In the genomic region with DNA sequence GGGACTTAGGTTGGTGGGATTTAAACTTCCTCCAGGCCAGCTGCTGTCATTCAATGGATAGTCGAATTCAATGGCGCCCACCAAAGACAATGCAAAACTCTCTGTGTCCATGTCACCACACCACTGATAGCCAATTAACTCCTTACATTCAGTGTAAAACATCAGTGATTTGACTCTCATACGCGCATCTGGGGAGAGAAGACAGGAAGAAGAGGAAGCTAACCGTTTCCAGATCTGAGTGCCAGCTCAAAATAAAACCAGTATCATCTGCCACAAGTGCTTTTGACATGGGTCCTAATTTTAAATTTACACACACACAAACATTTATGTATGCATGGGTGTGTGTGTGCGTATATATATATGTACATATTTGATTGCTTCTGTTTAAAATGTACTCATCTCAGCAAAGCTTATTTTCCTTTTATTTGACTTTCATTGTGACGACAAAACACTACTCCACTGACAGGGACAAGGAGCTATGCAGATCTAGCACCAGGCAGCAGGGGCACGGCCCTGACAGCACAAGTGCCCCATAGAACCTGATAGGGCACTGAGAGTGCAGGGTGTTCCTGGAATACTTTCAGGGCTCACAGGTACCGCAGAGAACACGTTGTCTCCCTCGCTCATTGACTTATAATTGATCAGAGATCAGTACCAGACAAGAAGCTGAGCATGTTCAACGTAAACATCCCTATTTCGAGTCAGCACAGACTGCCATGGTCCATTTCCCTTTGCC, we compare ENCODE assay signal across 20 cellular contexts.
DNase-seq lines count a peak whose midpoint lies in the region; ATAC-seq and TF ChIP-seq lines count a peak whose summit lies in the region.
"Had no signal": no experiment of that assay in that cellular context is flagged by ENCODE, and none has a peak within 500 bp of the region (broad histone marks: within the 10 kb centered on the region; RNA-seq: fewer than 3 reads in every experiment).

No MANE protein-coding gene starts in this region.

- TF ChIP-seq POLR2A in body of pancreas (IDR thresholded peaks at IDR 0.05), result no peak

- H3K4me3 Mint-ChIP-seq in stimulated activated effector memory CD8-positive, alpha-beta T cell treated with anti-CD3 and anti-CD28 coated beads, Interleukin-12 subunit alpha, Interleukin-12 subunit beta, amount 100 ng/mL, for 72 hours, result no peak overlapping the region
- H3K4me3 Mint-ChIP-seq: activated CD8-positive, alpha-beta T cell treated with anti-CD3 and anti-CD28 coated beads for 36 hours; activated naive CD4-positive, alpha-beta T cell treated with anti-CD3 and anti-CD28 coated beads, Interleukin-2, amount 50 U/mL, for 24 hours; activated T-cell treated with anti-CD3 and anti-CD28 coated beads, Interleukin-2, amount 50 U/mL, for 4 hours had no signal

- DNase-seq in body of pancreas (peak in 3 of 4 donors; percentile 25 to 54 (median 37)), right atrium auricular region (ENCODE audit: low spot score) (no peak), SHP77 (lab: John Stamatoyannopoulos, UW) (no peak), AML-193 (lab: John Stamatoyannopoulos, UW) (no peak), sciatic nerve (ENCODE audit: low spot score) (no peak)
- DNase-seq in stimulated activated effector memory CD8-positive, alpha-beta T cell treated with anti-CD3 and anti-CD28 coated beads, Interleukin-12 subunit alpha, Interleukin-12 subunit beta, amount 100 ng/mL, for 72 hours (ENCODE audit: low spot score in 2 of 2), result no peak
- DNase-seq: activated CD8-positive, alpha-beta T cell treated with anti-CD3 and anti-CD28 coated beads for 36 hours; activated T-cell treated with anti-CD3 and anti-CD28 coated beads, Interleukin-2, amount 50 U/mL, for 4 hours; Caco-2; NCI-H1092; NK-92 treated with Interleukin-12 subunit alpha and Interleukin-12 subunit beta, amount 100 ng/mL, for 24 hours; stimulated activated CD4-positive, alpha-beta T cell treated with anti-CD3 and anti-CD28 coated beads, Interleukin-1b, Interleukin-23, amount 100 ng/mL, for 48 hours; uterus had no signal

- H3K4me3 ChIP-seq in BLaER1 (peak overlapping the region; percentile 28; the same call in 1 of the 2 replicates), body of pancreas (no peak overlapping the region), right atrium auricular region (no peak overlapping the region)
- H3K4me3 ChIP-seq: coronary artery, lung, uterus had no signal

- H3K4me2 ChIP-seq in BLaER1, result peak overlapping the region; percentile 70
- H3K4me2 ChIP-seq: KMS-11 had no signal

- intact Hi-C loops in body of pancreas (cut with DNase I), result loop anchor here (10.0 kb wide), 1 partner anchor 356 kb away; a partner anchor contains a TSS
- intact Hi-C loops in sciatic nerve (cut with DNase I), result no loop called here

- peaks cover 89% of the 10 kb centered on the region for H3K4me1 ChIP-seq in BLaER1
- peaks cover 47% of the 10 kb centered on the region for H3K4me1 ChIP-seq in body of pancreas
- H3K4me1 ChIP-seq in right atrium auricular region, result peaks cover 0 to 33% of the 10 kb centered on the region in 2 donors
- H3K4me1 ChIP-seq: Caco-2, uterus had no signal

- TF ChIP-seq CTCF in body of pancreas (IDR thresholded peaks at IDR 0.05), result no peak
- TF ChIP-seq CTCF in right atrium auricular region (IDR thresholded peaks at IDR 0.05), result no peak

- H3K27me3 ChIP-seq in BLaER1 (no peaks in the 10 kb centered on the region), body of pancreas (no peaks in the 10 kb centered on the region), right atrium auricular region (no peaks in the 10 kb centered on the region)
- H3K27me3 ChIP-seq: uterus had no signal

- ATAC-seq in GM19351 (IDR thresholded peaks at IDR 0.05; ENCODE audit: unreplicated experiment), result peak; percentile 43
- ATAC-seq in body of pancreas, result peak; percentile 28
- no peak for ATAC-seq in stimulated activated effector memory CD8-positive, alpha-beta T cell treated with anti-CD3 and anti-CD28 coated beads, Interleukin-12 subunit alpha, Interleukin-12 subunit beta, amount 100 ng/mL, for 72 hours
- no peak for ATAC-seq in sciatic nerve

- H3K9me3 ChIP-seq in BLaER1, result peaks cover 10% of the 10 kb centered on the region
- no peaks in the 10 kb centered on the region for H3K9me3 ChIP-seq in body of pancreas
- no peaks in the 10 kb centered on the region for H3K9me3 ChIP-seq in right atrium auricular region
- H3K9me3 ChIP-seq: Caco-2, uterus had no signal

- no peaks in the 10 kb centered on the region for H3K9me3 Mint-ChIP-seq in stimulated activated effector memory CD8-positive, alpha-beta T cell treated with anti-CD3 and anti-CD28 coated beads, Interleukin-12 subunit alpha, Interleukin-12 subunit beta, amount 100 ng/mL, for 72 hours
- H3K9me3 Mint-ChIP-seq: activated CD8-positive, alpha-beta T cell treated with anti-CD3 and anti-CD28 coated beads for 36 hours; activated naive CD4-positive, alpha-beta T cell treated with anti-CD3 and anti-CD28 coated beads, Interleukin-2, amount 50 U/mL, for 24 hours; activated T-cell treated with anti-CD3 and anti-CD28 coated beads, Interleukin-2, amount 50 U/mL, for 4 hours had no signal

- H3K36me3 ChIP-seq in BLaER1 (peaks cover 9% of the 10 kb centered on the region; the same call in 1 of the 2 replicates), body of pancreas (replicated peaks in 1 of 2; ENCODE audit: insufficient read depth in 1 of 2, low read depth in 2 of 2) (no peaks in the 10 kb centered on the region), right atrium auricular region (no peaks in the 10 kb centered on the region)
- H3K36me3 ChIP-seq: uterus had no signal

- peaks cover 5% of the 10 kb centered on the region for H3K4me1 Mint-ChIP-seq in stimulated activated effector memory CD8-positive, alpha-beta T cell treated with anti-CD3 and anti-CD28 coated beads, Interleukin-12 subunit alpha, Interleukin-12 subunit beta, amount 100 ng/mL, for 72 hours

- H4K20me1 ChIP-seq in BLaER1, result no peaks in the 10 kb centered on the region

- H3K9ac ChIP-seq in BLaER1, result peak overlapping the region; percentile 57; the same call in 1 of the 2 replicates
- H3K9ac ChIP-seq: KMS-11 had no signal

- H3K27ac ChIP-seq in BLaER1 (peak overlapping the region; percentile 76), body of pancreas (peak overlapping the region; percentile 53 to 81 (median 68)), right atrium auricular region (peak overlapping the region; percentile 62 to 64)
- H3K27ac ChIP-seq: KMS-11, RWPE1 had no signal

- 46 to 47% methylated on average over 13 of the region's 13 CpGs for WGBS in body of pancreas, 2 donors

- no peaks in the 10 kb centered on the region for H3K36me3 Mint-ChIP-seq in stimulated activated effector memory CD8-positive, alpha-beta T cell treated with anti-CD3 and anti-CD28 coated beads, Interleukin-12 subunit alpha, Interleukin-12 subunit beta, amount 100 ng/mL, for 72 hours
- H3K36me3 Mint-ChIP-seq: activated naive CD4-positive, alpha-beta T cell treated with anti-CD3 and anti-CD28 coated beads, Interleukin-2, amount 50 U/mL, for 24 hours had no signal

- no peak overlapping the region for H3K27ac Mint-ChIP-seq in stimulated activated effector memory CD8-positive, alpha-beta T cell treated with anti-CD3 and anti-CD28 coated beads, Interleukin-12 subunit alpha, Interleukin-12 subunit beta, amount 100 ng/mL, for 72 hours
- H3K27ac Mint-ChIP-seq: activated CD8-positive, alpha-beta T cell treated with anti-CD3 and anti-CD28 coated beads for 36 hours; activated naive CD4-positive, alpha-beta T cell treated with anti-CD3 and anti-CD28 coated beads, Interleukin-2, amount 50 U/mL, for 24 hours had no signal

Comparison
In these comparisons a context has a peak if more than half of its experiments do, and no peak if none do; other contexts are left out.
1. ATAC-seq: peak in GM19351 (single experiment) and body of pancreas (single experiment); none in stimulated activated effector memory CD8-positive, alpha-beta T cell treated with anti-CD3 and anti-CD28 coated beads, Interleukin-12 subunit alpha, Interleukin-12 subunit beta, amount 100 ng/mL, for 72 hours (single experiment) and sciatic nerve (single experiment).
2. DNase-seq: peak in body of pancreas (3 of 4); none in right atrium auricular region (single experiment), SHP77 (0 of 2), AML-193 (0 of 2), stimulated activated effector memory CD8-positive, alpha-beta T cell treated with anti-CD3 and anti-CD28 coated beads, Interleukin-12 subunit alpha, Interleukin-12 subunit beta, amount 100 ng/mL, for 72 hours (0 of 2) and sciatic nerve (single experiment).
3. Peak in every context shown above with its lines, with median percentiles within 50 percentile points of each other: H3K27ac ChIP-seq.